In the genomic region with DNA sequence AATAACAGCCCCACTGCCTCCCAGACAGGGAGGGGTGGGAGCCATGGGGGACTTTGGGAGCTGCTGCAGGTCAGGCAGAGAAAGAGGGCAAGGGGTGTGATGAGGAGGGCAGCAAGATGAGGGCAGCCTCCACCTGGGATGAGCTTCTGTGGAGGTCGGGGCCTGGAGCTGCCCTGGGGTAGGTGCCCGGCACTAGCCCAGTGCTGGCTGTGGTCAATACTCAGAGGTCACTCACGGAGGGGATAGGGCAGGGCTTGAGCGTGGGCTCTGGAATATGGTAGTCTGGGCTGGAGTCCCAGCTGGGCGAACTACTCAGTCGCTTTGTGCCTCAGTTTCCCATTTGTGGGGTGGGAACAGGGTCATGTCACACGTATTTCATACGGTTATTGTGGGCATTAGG, we compare ENCODE assay signal across 1 cellular context.
TF ChIP-seq lines count a peak whose summit lies in the region.

No MANE protein-coding gene starts in this region.

TF ChIP-seq in IMR-90, 13 proteins besides CTCF, POLR2A, EP300 and RAD21 (continued from another document):
- TF ChIP-seq BHLHE40 (IDR thresholded peaks at IDR 0.05; ENCODE audit: low read depth, low read length) = no peak
